ENCODE assay signal across 16 cellular contexts in the genomic region with DNA sequence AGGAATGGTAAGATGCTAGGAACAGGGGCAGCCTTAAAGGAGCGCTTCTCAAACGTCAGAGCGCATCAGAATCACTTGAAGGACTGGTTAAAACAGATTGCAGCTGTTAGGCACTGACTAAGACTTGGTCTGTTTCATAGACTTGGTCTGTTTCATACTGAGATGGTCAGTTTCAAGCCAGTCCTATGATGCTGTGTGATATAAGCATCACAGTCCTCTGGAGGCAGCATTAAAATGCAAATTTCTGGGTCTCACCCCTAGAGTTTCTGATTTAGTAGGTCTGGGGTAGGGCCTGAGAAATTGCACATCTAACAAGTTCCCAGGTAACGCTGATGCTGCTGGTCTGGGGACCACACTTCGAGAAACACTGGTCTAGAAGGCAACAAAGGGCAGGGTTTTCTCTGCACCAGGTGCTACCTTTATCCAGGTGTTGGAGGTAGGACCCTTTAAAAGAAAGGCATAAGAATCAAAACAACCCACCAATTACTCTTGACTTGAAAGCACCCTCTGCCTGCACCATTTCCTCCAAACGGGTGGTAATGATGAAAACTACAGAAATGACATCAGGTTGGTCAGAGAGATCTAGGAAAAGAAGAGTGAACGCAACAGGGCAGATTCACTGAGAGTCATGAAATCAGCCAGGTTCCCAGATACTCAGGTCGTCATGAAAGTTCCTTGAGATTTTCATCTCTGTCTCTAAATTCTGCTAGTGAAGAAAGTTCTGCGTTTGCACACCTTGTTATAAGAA.
DNase-seq lines count a peak whose midpoint lies in the region; ATAC-seq and TF ChIP-seq lines count a peak whose summit lies in the region.
"Had no signal": no experiment of that assay in that cellular context is flagged by ENCODE, and none has a peak within 500 bp of the region (broad histone marks: within the 10 kb centered on the region; RNA-seq: fewer than 3 reads in every experiment).

No MANE protein-coding gene starts in this region.

- WGBS in right cardiac atrium = 75% methylated on average over 9 of the region's 9 CpGs

- no peaks in the 10 kb centered on the region for H3K4me1 ChIP-seq in right cardiac atrium (ENCODE audit: control insufficient read depth, insufficient read depth, low read length)
- H3K4me1 ChIP-seq: HAP-1 had no signal

- intact Hi-C loops in right cardiac atrium (cut with DNase I) = no loop called here

- no peaks in the 10 kb centered on the region for H3K27me3 ChIP-seq in right cardiac atrium (ENCODE audit: control insufficient read depth, insufficient read depth)

- DNase-seq in right cardiac atrium = no peak
- DNase-seq in DMS 273 (lab: John Stamatoyannopoulos, UW; ENCODE audit: unreplicated experiment) = no peak
- DNase-seq in HCEC 1CT = no peak
- DNase-seq: activated CD4-positive, alpha-beta T cell treated with anti-CD3 and anti-CD28 coated beads, Interleukin-2, amount 50 U/mL, for 4 hours; CD4-positive, CD25-positive, alpha-beta regulatory T cell; immature natural killer cell; NCI-H1694; stimulated activated CD4-positive, alpha-beta T cell treated with anti-CD3 and anti-CD28 coated beads, Interleukin-4, amount 100 ng/mL, for 24 hours; T-helper 9 cell had no signal

- ATAC-seq in GM19035 (IDR thresholded peaks at IDR 0.05; ENCODE audit: unreplicated experiment) = peak; percentile 75
- ATAC-seq in GM21723 (IDR thresholded peaks at IDR 0.05; ENCODE audit: unreplicated experiment) = peak; percentile 63
- ATAC-seq in HG03135 (IDR thresholded peaks at IDR 0.05; ENCODE audit: unreplicated experiment) = peak; percentile 81
- no peak for ATAC-seq in right cardiac atrium
- ATAC-seq in SK-N-SH treated with all-trans-retinoic acid at 6 μM for 48 hours = no peak
- ATAC-seq: Right ventricle myocardium inferior, sciatic nerve had no signal

- H3K27ac ChIP-seq in right cardiac atrium (ENCODE audit: low read length) = no peak overlapping the region

- no peaks in the 10 kb centered on the region for H3K9me3 ChIP-seq in right cardiac atrium (ENCODE audit: control insufficient read depth, low read length)

- H3K4me3 ChIP-seq in right cardiac atrium (ENCODE audit: low read length) = no peak overlapping the region
- H3K4me3 ChIP-seq: HAP-1 had no signal

TF ChIP-seq in SK-N-SH treated with all-trans-retinoic acid at 6 μM for 48 hours, 23 proteins besides CTCF, POLR2A, EP300 and RAD21:
- no peak for TF ChIP-seq ZNF565 (CRISPR knock-in tag; conservative IDR thresholded peaks at IDR 0.05; ENCODE audit: low read depth)
- no peak for TF ChIP-seq ESRRG (CRISPR knock-in tag; IDR thresholded peaks at IDR 0.05)
- no peak for TF ChIP-seq ZFP3 (CRISPR knock-in tag; IDR thresholded peaks at IDR 0.05)
- TF ChIP-seq, protein P1, sequence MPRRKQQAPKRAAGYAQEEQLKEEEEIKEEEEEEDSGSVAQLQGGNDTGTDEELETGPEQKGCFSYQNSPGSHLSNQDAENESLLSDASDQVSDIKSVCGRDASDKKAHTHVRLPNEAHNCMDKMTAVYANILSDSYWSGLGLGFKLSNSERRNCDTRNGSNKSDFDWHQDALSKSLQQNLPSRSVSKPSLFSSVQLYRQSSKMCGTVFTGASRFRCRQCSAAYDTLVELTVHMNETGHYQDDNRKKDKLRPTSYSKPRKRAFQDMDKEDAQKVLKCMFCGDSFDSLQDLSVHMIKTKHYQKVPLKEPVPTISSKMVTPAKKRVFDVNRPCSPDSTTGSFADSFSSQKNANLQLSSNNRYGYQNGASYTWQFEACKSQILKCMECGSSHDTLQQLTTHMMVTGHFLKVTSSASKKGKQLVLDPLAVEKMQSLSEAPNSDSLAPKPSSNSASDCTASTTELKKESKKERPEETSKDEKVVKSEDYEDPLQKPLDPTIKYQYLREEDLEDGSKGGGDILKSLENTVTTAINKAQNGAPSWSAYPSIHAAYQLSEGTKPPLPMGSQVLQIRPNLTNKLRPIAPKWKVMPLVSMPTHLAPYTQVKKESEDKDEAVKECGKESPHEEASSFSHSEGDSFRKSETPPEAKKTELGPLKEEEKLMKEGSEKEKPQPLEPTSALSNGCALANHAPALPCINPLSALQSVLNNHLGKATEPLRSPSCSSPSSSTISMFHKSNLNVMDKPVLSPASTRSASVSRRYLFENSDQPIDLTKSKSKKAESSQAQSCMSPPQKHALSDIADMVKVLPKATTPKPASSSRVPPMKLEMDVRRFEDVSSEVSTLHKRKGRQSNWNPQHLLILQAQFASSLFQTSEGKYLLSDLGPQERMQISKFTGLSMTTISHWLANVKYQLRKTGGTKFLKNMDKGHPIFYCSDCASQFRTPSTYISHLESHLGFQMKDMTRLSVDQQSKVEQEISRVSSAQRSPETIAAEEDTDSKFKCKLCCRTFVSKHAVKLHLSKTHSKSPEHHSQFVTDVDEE (CRISPR knock-in tag; IDR thresholded peaks at IDR 0.05) = no peak
- no peak for TF ChIP-seq ZNF70 (CRISPR knock-in tag; IDR thresholded peaks at IDR 0.05)
- no peak for TF ChIP-seq ZFP30 (CRISPR knock-in tag; IDR thresholded peaks at IDR 0.05)
- TF ChIP-seq ZNF8 (CRISPR knock-in tag; IDR thresholded peaks at IDR 0.05) = no peak
- TF ChIP-seq, protein P2, sequence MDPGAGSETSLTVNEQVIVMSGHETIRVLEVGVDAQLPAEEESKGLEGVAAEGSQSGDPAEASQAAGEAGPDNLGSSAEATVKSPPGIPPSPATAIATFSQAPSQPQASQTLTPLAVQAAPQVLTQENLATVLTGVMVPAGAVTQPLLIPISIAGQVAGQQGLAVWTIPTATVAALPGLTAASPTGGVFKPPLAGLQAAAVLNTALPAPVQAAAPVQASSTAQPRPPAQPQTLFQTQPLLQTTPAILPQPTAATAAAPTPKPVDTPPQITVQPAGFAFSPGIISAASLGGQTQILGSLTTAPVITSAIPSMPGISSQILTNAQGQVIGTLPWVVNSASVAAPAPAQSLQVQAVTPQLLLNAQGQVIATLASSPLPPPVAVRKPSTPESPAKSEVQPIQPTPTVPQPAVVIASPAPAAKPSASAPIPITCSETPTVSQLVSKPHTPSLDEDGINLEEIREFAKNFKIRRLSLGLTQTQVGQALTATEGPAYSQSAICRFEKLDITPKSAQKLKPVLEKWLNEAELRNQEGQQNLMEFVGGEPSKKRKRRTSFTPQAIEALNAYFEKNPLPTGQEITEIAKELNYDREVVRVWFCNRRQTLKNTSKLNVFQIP (CRISPR knock-in tag; IDR thresholded peaks at IDR 0.05; ENCODE audit: borderline replicate concordance, low read depth) = no peak
- no peak for TF ChIP-seq ARNTL (CRISPR knock-in tag; IDR thresholded peaks at IDR 0.05; ENCODE audit: borderline replicate concordance, low read depth)
- TF ChIP-seq TCF4 (CRISPR knock-in tag; IDR thresholded peaks at IDR 0.05; ENCODE audit: borderline replicate concordance) = no peak
- TF ChIP-seq GLIS3 (CRISPR knock-in tag; IDR thresholded peaks at IDR 0.05) = no peak

Comparison
In these comparisons a context has a peak if more than half of its experiments do, and no peak if none do; other contexts are left out.
1. ATAC-seq: peak in GM19035 (single experiment), GM21723 (single experiment) and HG03135 (single experiment); none in right cardiac atrium (0 of 2) and SK-N-SH treated with all-trans-retinoic acid at 6 μM for 48 hours (single experiment).